In genomic region chr2:190649798-190650390, GRCh38 we compare ENCODE assay signal across 8 cellular contexts. TPM values are rescaled to one million over a fixed set of nuclear protein-coding genes. Genes with fewer than 3 reads are reported as not detected.
DNase-seq lines count a peak whose midpoint lies in the region; ATAC-seq, FAIRE-seq and TF ChIP-seq lines count a peak whose summit lies in the region.

No MANE protein-coding gene starts in this region.

- H3K4me3 ChIP-seq in AG04449 (ENCODE audit: low read depth, low read length) (peak overlapping the region; percentile 83), PC-3 (ENCODE audit: low read length) (peak overlapping the region; percentile 89), lung (peak overlapping the region; percentile 99), tibial nerve (peak overlapping the region; percentile 73 to 88 (median 80))

- H2AFZ ChIP-seq in PC-3 (ENCODE audit: low read length) = peak overlapping the region; percentile 82

- FAIRE-seq in GM12891 (lab: Jason Lieb, UNC) (peak; percentile 38), frontal cortex (lab: Jason Lieb, UNC) (no peak)

- CTCF ChIA-PET in AG04449 (lab: Yijun Ruan, JAX) (interaction anchor here (0.8 to 1.4 kb wide), 2 partner anchors 15 to 19 kb away, joined by 3 read pairs; no protein-coding TSS in a partner anchor), PC-3 (lab: Charles Lee) (no interaction called here)

- no peak for TF ChIP-seq POLR2A in GM12891 (IDR thresholded peaks at IDR 0.05; ENCODE audit: low read depth, low read length)
- no peak for TF ChIP-seq POLR2A in tibial nerve (IDR thresholded peaks at IDR 0.05)

- POLR2A ChIA-PET in AG04449 (lab: Yijun Ruan, JAX) = no interaction called here
- POLR2A ChIA-PET in PC-3 (lab: Charles Lee; ENCODE audit: unreplicated experiment) = interaction anchor here (0.9 kb wide), 1 partner anchor 71 kb away, joined by 5 read pairs; no protein-coding TSS in a partner anchor

- H3K9me2 ChIP-seq in PC-3 (replicated peaks; ENCODE audit: low read length) = no peaks in the 10 kb centered on the region

- H3K4me1 ChIP-seq in PC-3 (ENCODE audit: insufficient read depth, low read length) (peaks cover 21% of the 10 kb centered on the region), lung (ENCODE audit: control insufficient read depth in 2 of 2, insufficient read depth in 2 of 2, low read length in 2 of 2) (peaks cover 0 to 11% of the 10 kb centered on the region in 2 donors), tibial nerve (peaks cover 8 to 73% (median 30%) of the 10 kb centered on the region in 4 donors)

- 0% methylated on average over 15 of the region's 15 CpGs for WGBS in lung, 2 donors
- WGBS in tibial nerve, 2 donors = 0% methylated on average over 15 of the region's 15 CpGs

- H3K36me3 ChIP-seq in PC-3 (ENCODE audit: low read depth, low read length) (no peaks in the 10 kb centered on the region), lung (ENCODE audit: control insufficient read depth in 2 of 2, insufficient read depth in 2 of 2, low read length in 2 of 2) (no peaks in the 10 kb centered on the region), tibial nerve (no peaks in the 10 kb centered on the region)

- TSS peak; percentile 47 for BruUV-seq in PC-3 (replicated peaks; lab: Mats Ljungman, UMichigan)

- H3K4me2 ChIP-seq in PC-3 (ENCODE audit: low read length) = peak overlapping the region; percentile 92

- no peaks in the 10 kb centered on the region for H3K9me3 ChIP-seq in PC-3 (ENCODE audit: low read length)
- H3K9me3 ChIP-seq in lung (ENCODE audit: control insufficient read depth in 2 of 2, insufficient read depth in 1 of 2, low read length in 1 of 2) = no peaks in the 10 kb centered on the region
- no peaks in the 10 kb centered on the region for H3K9me3 ChIP-seq in tibial nerve

- peak; percentile 8 for ATAC-seq in PC-3
- no peak for ATAC-seq in lung (ENCODE audit: insufficient read depth, low FRiP score)
- ATAC-seq in HG02610 (IDR thresholded peaks at IDR 0.05; ENCODE audit: unreplicated experiment) = no peak

- no peaks in the 10 kb centered on the region for H3F3A ChIP-seq in PC-3 (ENCODE audit: low read length, unreplicated experiment)

- no peak for TF ChIP-seq CTCF in AG04449 (IDR thresholded peaks at IDR 0.05; ENCODE audit: insufficient read depth, low read length, missing control alignments)
- no peak for TF ChIP-seq CTCF in PC-3 (conservative IDR thresholded peaks at IDR 0.05; ENCODE audit: low read depth, low read length)
- no peak for TF ChIP-seq CTCF in lung (IDR thresholded peaks at IDR 0.05; ENCODE audit: control extremely low read depth, extremely low read depth)
- no peak for TF ChIP-seq CTCF in tibial nerve (IDR thresholded peaks at IDR 0.05)

- H3K27me3 ChIP-seq in PC-3 (ENCODE audit: low read length) = no peaks in the 10 kb centered on the region
- no peaks in the 10 kb centered on the region for H3K27me3 ChIP-seq in lung (ENCODE audit: control insufficient read depth, insufficient read depth)
- no peaks in the 10 kb centered on the region for H3K27me3 ChIP-seq in tibial nerve

- intact Hi-C loops in PC-3 (cut with micrococcal nuclease) = loop anchor here (2.0 to 5.0 kb wide), 4 partner anchors 43 to 138 kb away; no protein-coding TSS in a partner anchor

- no peak for DNase-seq in AG04449 (ENCODE audit: low read depth, low spot score)
- DNase-seq in GM12891 (ENCODE audit: insufficient read length, low spot score) = no peak
- DNase-seq in PC-3 = peak; percentile 26
- DNase-seq in cerebellar cortex (ENCODE audit: low spot score) = peak; percentile 67
- DNase-seq in lung (ENCODE audit: low spot score) = no peak
- no peak for DNase-seq in tibial nerve (ENCODE audit: low spot score in 2 of 2)
- no peak for DNase-seq in frontal cortex (ENCODE audit: low spot score in 2 of 2)

- H3K79me2 ChIP-seq in PC-3 (ENCODE audit: low read length) = peaks cover 55% of the 10 kb centered on the region

- H4K20me1 ChIP-seq in PC-3 (ENCODE audit: low read length) = no peaks in the 10 kb centered on the region

- no peak for TF ChIP-seq EP300 in tibial nerve (IDR thresholded peaks at IDR 0.05)

- peak overlapping the region; percentile 93 for H3K9ac ChIP-seq in PC-3 (ENCODE audit: low read length)

- H3K27ac ChIP-seq in PC-3 (ENCODE audit: low read length) (peak overlapping the region; percentile 74), lung (ENCODE audit: low read depth in 1 of 2, low read length in 1 of 2) (peak overlapping the region; percentile 95 to 100), tibial nerve (peak overlapping the region; percentile 84 to 98 (median 94))

TF ChIP-seq in GM12891, 5 proteins besides CTCF, POLR2A, EP300 and RAD21:
- TF ChIP-seq SPI1 (IDR thresholded peaks at IDR 0.05; ENCODE audit: low read depth, low read length) (no peak), PAX5 (IDR thresholded peaks at IDR 0.05; ENCODE audit: insufficient read depth, low read length, severe bottlenecking) (no peak), TAF1 (IDR thresholded peaks at IDR 0.05; ENCODE audit: low read depth, low read length) (no peak), POLR2AphosphoS5 (IDR thresholded peaks at IDR 0.05; ENCODE audit: low read depth, low read length) (no peak), POU2F2 (IDR thresholded peaks at IDR 0.05; ENCODE audit: low read depth, low read length) (no peak)

RNA-seq across cellular contexts. Expression of gene NAB1, which starts 1.0 kb away (rescaled TPM):
- polyA plus RNA-seq in GM12891 (2012; ENCODE audit: low read depth, missing spikeins) = 11.7 TPM
- 23.1 and 23.6 TPM in 2 replicates for total RNA-seq in PC-3 (2014; rRNA removed)
- 10 to 100 TPM; 28.2 to 71.9 TPM for total RNA-seq in lung
- 10 to 100 TPM; 14.3 to 16.3 TPM for polyA plus RNA-seq in lung
- 10 to 100 TPM; 63.3 to 84.3 (median 70.6) TPM for total RNA-seq in tibial nerve
- 57.5 TPM for total RNA-seq in frontal cortex

Comparison
In these comparisons a context has a peak if more than half of its experiments do, and no peak if none do; other contexts are left out.
1. DNase-seq: peak in PC-3 (single experiment) and cerebellar cortex (single experiment); none in AG04449 (single experiment), GM12891 (single experiment), lung (single experiment), tibial nerve (0 of 2) and frontal cortex (0 of 2).
2. Peak in every context shown above with its lines, with median percentiles within 50 percentile points of each other: H3K4me3 ChIP-seq and H3K27ac ChIP-seq.